Comparison of ENCODE assay signal across 8 cellular contexts in genomic region chr7:90345548-90346319, GRCh38. TPM values are rescaled to one million over a fixed set of nuclear protein-coding genes. Genes with fewer than 3 reads are reported as not detected.
DNase-seq lines count a peak whose midpoint lies in the region; ATAC-seq, FAIRE-seq and TF ChIP-seq lines count a peak whose summit lies in the region.

No MANE protein-coding gene starts in this region.

- in situ Hi-C loops in brain microvascular endothelial cell (cut with HindIII; ENCODE audit: low pct_ligation_motif_present, low sequenced_read_pairs), result no loop called here

- peak overlapping the region; percentile 99 for H3K27ac Mint-ChIP-seq in activated naive CD4-positive, alpha-beta T cell treated with anti-CD3 and anti-CD28 coated beads, Interleukin-2, amount 10 ng/mL, durations not matched to agents 7 days and 5 days

- WGBS in small intestine, 3 donors, result 11 to 12% (median 12%) methylated on average over 19 of the region's 19 CpGs

- no peaks in the 10 kb centered on the region for H3K27me3 ChIP-seq in brain microvascular endothelial cell (replicated peaks)
- H3K27me3 ChIP-seq in small intestine (ENCODE audit: control insufficient read depth in 2 of 2, insufficient read depth in 2 of 2, low read length in 2 of 2), result no peaks in the 10 kb centered on the region

- H3K36me3 ChIP-seq in brain microvascular endothelial cell (replicated peaks), result no peaks in the 10 kb centered on the region
- peaks cover 0 to 2% of the 10 kb centered on the region in 2 donors for H3K36me3 ChIP-seq in small intestine (ENCODE audit: control insufficient read depth in 2 of 2, insufficient read depth in 2 of 2, low read length in 2 of 2)

- H3K4me1 ChIP-seq in small intestine (ENCODE audit: control insufficient read depth in 2 of 2, insufficient read depth in 1 of 2, low read depth in 1 of 2, low read length in 1 of 2), result peaks cover 0 to 3% of the 10 kb centered on the region in 2 donors

- H3K4me3 ChIP-seq in brain microvascular endothelial cell (ENCODE audit: low read depth, low read length) (peak overlapping the region; percentile 94), small intestine (ENCODE audit: low read depth in 1 of 2, low read length in 2 of 2) (peak overlapping the region; percentile 37 to 85)

- H3K36me3 Mint-ChIP-seq in activated naive CD4-positive, alpha-beta T cell treated with anti-CD3 and anti-CD28 coated beads, Interleukin-2, amount 10 ng/mL, durations not matched to agents 7 days and 5 days, result peaks cover 18% of the 10 kb centered on the region

- no peak for DNase-seq in activated naive CD4-positive, alpha-beta T cell treated with anti-CD3 and anti-CD28 coated beads, Interleukin-2, amount 10 ng/mL, durations not matched to agents 7 days and 5 days
- DNase-seq in activated naive CD4-positive, alpha-beta T cell treated with anti-CD3 and anti-CD28 coated beads, Interleukin-2, amount 50 U/mL, for 16 hours, result no peak
- DNase-seq in NCI-H82 (lab: John Stamatoyannopoulos, UW) (peak; percentile 82), brain microvascular endothelial cell (peak; percentile 7), inferior parietal cortex (ENCODE audit: extremely low spot score) (peak; percentile 68), small intestine (peak; percentile 52), HuH-7.5 (ENCODE audit: low spot score) (no peak)

- no peaks in the 10 kb centered on the region for H3K27me3 Mint-ChIP-seq in activated naive CD4-positive, alpha-beta T cell treated with anti-CD3 and anti-CD28 coated beads, Interleukin-2, amount 10 ng/mL, durations not matched to agents 7 days and 5 days

- no peaks in the 10 kb centered on the region for H3K9me3 ChIP-seq in small intestine (ENCODE audit: control insufficient read depth, low read depth)

- no peak for FAIRE-seq in small intestine (lab: Jason Lieb, UNC)

- peaks cover 4% of the 10 kb centered on the region for H3K9me3 Mint-ChIP-seq in activated naive CD4-positive, alpha-beta T cell treated with anti-CD3 and anti-CD28 coated beads, Interleukin-2, amount 10 ng/mL, durations not matched to agents 7 days and 5 days

- peak; percentile 17 for ATAC-seq in HG02678 (IDR thresholded peaks at IDR 0.05; ENCODE audit: unreplicated experiment)

- H3K4me3 Mint-ChIP-seq in activated naive CD4-positive, alpha-beta T cell treated with anti-CD3 and anti-CD28 coated beads, Interleukin-2, amount 10 ng/mL, durations not matched to agents 7 days and 5 days, result peak overlapping the region; percentile 95

- H3K27ac ChIP-seq in brain microvascular endothelial cell (peak overlapping the region; percentile 73), small intestine (ENCODE audit: low read depth in 1 of 2, low read length in 1 of 2) (peak overlapping the region; percentile 65 to 98)

- H3K4me1 Mint-ChIP-seq in activated naive CD4-positive, alpha-beta T cell treated with anti-CD3 and anti-CD28 coated beads, Interleukin-2, amount 10 ng/mL, durations not matched to agents 7 days and 5 days, result peaks cover 35% of the 10 kb centered on the region

- CTCF ChIA-PET in activated naive CD4-positive, alpha-beta T cell treated with anti-CD3 and anti-CD28 coated beads, Interleukin-2, amount 10 ng/mL, durations not matched to agents 7 days and 5 days (lab: Charles Lee), result interaction anchor here (0.6 to 1.9 kb wide), 9 partner anchors 54 to 188 kb away, joined by 3 to 5 read pairs (median 3); no protein-coding TSS in a partner anchor

- TF ChIP-seq CTCF in brain microvascular endothelial cell (IDR thresholded peaks at IDR 0.05; ENCODE audit: low read depth, low read length, missing control alignments), result no peak

RNA-seq across cellular contexts. Expression of gene GTPBP10, which starts 0.8 kb away (rescaled TPM):
- 10 to 100 TPM in 1 of 3 donors, 1 to 10 TPM in 2; 5.4 to 12.7 (median 9.5) TPM for polyA plus RNA-seq in small intestine

RNA-seq across cellular contexts. Expression of gene FAM237B, which starts 24.6 kb away (rescaled TPM):
- polyA plus RNA-seq in small intestine, result not detected

RNA-seq across cellular contexts. Expression of gene CLDN12, which starts 57.5 kb away (rescaled TPM):
- 10 to 100 TPM in 2 of 3 donors, 1 to 10 TPM in 1; 9.7 to 33.5 (median 10.5) TPM for polyA plus RNA-seq in small intestine

Comparison
In these comparisons a context has a peak if more than half of its experiments do, and no peak if none do; other contexts are left out.
1. DNase-seq: peak in NCI-H82 (single experiment), brain microvascular endothelial cell (single experiment), inferior parietal cortex (single experiment) and small intestine (single experiment); none in activated naive CD4-positive, alpha-beta T cell treated with anti-CD3 and anti-CD28 coated beads, Interleukin-2, amount 10 ng/mL, durations not matched to agents 7 days and 5 days (single experiment), activated naive CD4-positive, alpha-beta T cell treated with anti-CD3 and anti-CD28 coated beads, Interleukin-2, amount 50 U/mL, for 16 hours (single experiment) and HuH-7.5 (single experiment).